In the genomic region with DNA sequence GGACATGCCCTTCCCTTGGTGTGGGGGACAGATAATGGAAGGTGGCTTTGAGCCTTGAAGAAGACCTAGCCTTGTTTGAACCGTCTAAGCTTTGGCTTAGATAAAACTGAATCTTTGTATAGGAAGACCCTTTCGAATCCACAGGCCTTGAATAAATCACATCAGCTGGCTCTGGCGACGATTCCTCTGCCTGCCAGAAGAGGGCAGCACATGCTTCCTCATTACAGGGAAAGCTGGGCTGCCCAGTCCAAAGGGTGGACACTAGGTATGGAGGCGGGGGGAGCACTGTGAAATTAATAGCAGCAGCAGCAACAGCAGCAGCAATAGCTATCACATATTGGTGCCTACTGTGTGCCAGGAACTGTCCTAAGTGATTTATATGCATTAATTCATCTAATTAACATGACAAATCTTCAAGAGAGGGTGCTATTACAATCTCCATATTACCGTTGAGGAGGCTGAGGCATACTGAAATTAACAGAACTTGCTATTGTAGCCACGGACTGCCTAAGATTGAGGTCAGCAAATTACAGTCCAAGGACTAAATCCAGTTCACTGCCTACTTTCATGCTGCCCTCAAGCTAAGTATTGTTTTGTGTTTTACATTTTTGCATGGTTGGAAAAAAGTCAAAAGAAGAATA, we compare ENCODE assay signal across 8 cellular contexts.
A peak's percentile ranks its signal among the peaks of the same experiment; 100 is the strongest.
DNase-seq lines count a peak whose midpoint lies in the region; ATAC-seq and TF ChIP-seq lines count a peak whose summit lies in the region.

No MANE protein-coding gene starts in this region.

- no peaks in the 10 kb centered on the region for H3K9me1 ChIP-seq in IMR-90 (ENCODE audit: insufficient read depth, low read length)

- no peak overlapping the region for H4K8ac ChIP-seq in IMR-90 (ENCODE audit: low read depth in 2 of 2, low read length in 2 of 2)

- no peaks in the 10 kb centered on the region for H3K9me3 Mint-ChIP-seq in activated T-helper 2 cell treated with anti-CD3 and anti-CD28 coated beads, Interferon-gamma antibody, Interleukin-2, Interleukin-4, amounts not matched to agents 10 μg/mL and 5 μg/mL and 100 μg/mL, durations not matched to agents 14 hours and 24 hours and 36 hours

- no peaks in the 10 kb centered on the region for H3K27me3 Mint-ChIP-seq in activated T-helper 2 cell treated with anti-CD3 and anti-CD28 coated beads, Interferon-gamma antibody, Interleukin-2, Interleukin-4, amounts not matched to agents 10 μg/mL and 5 μg/mL and 100 μg/mL, durations not matched to agents 14 hours and 24 hours and 36 hours (ENCODE audit: low read depth)

- no peak overlapping the region for H3K18ac ChIP-seq in IMR-90 (ENCODE audit: low read depth, low read length)

- CTCF ChIA-PET in IMR-90 (lab: Yijun Ruan, JAX), result interaction anchor here (0.6 to 1.8 kb wide), 14 partner anchors 9 to 1184 kb away, joined by 3 to 7 read pairs (median 4); no protein-coding TSS in a partner anchor

- POLR2A ChIA-PET in IMR-90 (lab: Charles Lee; ENCODE audit: unreplicated experiment), result no interaction called here

- H2BK5ac ChIP-seq in IMR-90 (ENCODE audit: low read depth, low read length, poor library complexity, severe bottlenecking), result no peak overlapping the region

- no peak for TF ChIP-seq EP300 in tibial nerve (IDR thresholded peaks at IDR 0.05)

- H4K5ac ChIP-seq in IMR-90 (ENCODE audit: low read depth, low read length), result no peak overlapping the region

- H3K23ac ChIP-seq in IMR-90 (ENCODE audit: low read depth, low read length), result no peak overlapping the region

- peak; percentile 66 for TF ChIP-seq RAD21 in IMR-90 (IDR thresholded peaks at IDR 0.05; ENCODE audit: low read length)

- no peak overlapping the region for H3K9ac ChIP-seq in IMR-90 (ENCODE audit: low read depth, low read length)

- ATAC-seq in IMR-90 (ENCODE audit: low read depth) (peak; percentile 90), foreskin keratinocyte (peak; percentile 70), omental fat pad (ENCODE audit: low FRiP score) (peak; percentile 84), HG02571 (IDR thresholded peaks at IDR 0.05; ENCODE audit: unreplicated experiment) (no peak)

- H3K56ac ChIP-seq in IMR-90 (ENCODE audit: extremely low read depth, insufficient read depth, low read length), result no peak overlapping the region

- DNase-seq in Caki2 (ENCODE audit: low read depth), result peak; percentile 56
- DNase-seq in IMR-90, result peak; percentile 41
- DNase-seq in RPMI7951 (ENCODE audit: low read depth), result peak; percentile 68
- DNase-seq in activated T-helper 2 cell treated with anti-CD3 and anti-CD28 coated beads, Interferon-gamma antibody, Interleukin-2, Interleukin-4, amounts not matched to agents 10 μg/mL and 5 μg/mL and 100 μg/mL, durations not matched to agents 14 hours and 24 hours and 36 hours (ENCODE audit: low spot score), result peak; percentile 33
- DNase-seq in foreskin keratinocyte, result no peak
- peak; percentile 55 for DNase-seq in omental fat pad (ENCODE audit: low spot score)
- DNase-seq in tibial nerve (ENCODE audit: low spot score in 2 of 2), result peak; percentile 65 to 89

- no peak overlapping the region for H2BK120ac ChIP-seq in IMR-90 (ENCODE audit: low read depth, low read length)

- no peak overlapping the region for H3K27ac Mint-ChIP-seq in activated T-helper 2 cell treated with anti-CD3 and anti-CD28 coated beads, Interferon-gamma antibody, Interleukin-2, Interleukin-4, amounts not matched to agents 10 μg/mL and 5 μg/mL and 100 μg/mL, durations not matched to agents 14 hours and 24 hours and 36 hours

- H3K36me3 ChIP-seq in IMR-90 (ENCODE audit: control insufficient read depth, insufficient read depth, low read length) (no peaks in the 10 kb centered on the region), tibial nerve (no peaks in the 10 kb centered on the region)

- H3K4ac ChIP-seq in IMR-90 (ENCODE audit: low read depth, low read length), result no peak overlapping the region

- whole genome bisulfite sequencing in IMR-90 (ENCODE audit: extremely low coverage in 2 of 2, insufficient read length in 1 of 2), 2 experiments, result no CpG with 5 or more reads among the region's 7 CpGs
- WGBS in tibial nerve, 2 donors, result 12 to 24% methylated on average over 7 of the region's 7 CpGs

- no TSS peak for BruUV-seq in IMR-90 (replicated peaks; lab: Mats Ljungman, UMichigan)

- H3K36me3 Mint-ChIP-seq in activated T-helper 2 cell treated with anti-CD3 and anti-CD28 coated beads, Interferon-gamma antibody, Interleukin-2, Interleukin-4, amounts not matched to agents 10 μg/mL and 5 μg/mL and 100 μg/mL, durations not matched to agents 14 hours and 24 hours and 36 hours (ENCODE audit: low read depth), result no peaks in the 10 kb centered on the region

- no peak overlapping the region for H2AK9ac ChIP-seq in IMR-90 (replicated peaks; ENCODE audit: low read depth, low read length, poor library complexity)

- no peak overlapping the region for H3K4me2 ChIP-seq in IMR-90 (ENCODE audit: low read depth, low read length)

- H3K9me3 ChIP-seq in IMR-90 (ENCODE audit: control insufficient read depth, insufficient read depth, low read length) (no peaks in the 10 kb centered on the region), tibial nerve (no peaks in the 10 kb centered on the region)

- no peak overlapping the region for H4K91ac ChIP-seq in IMR-90 (ENCODE audit: insufficient read depth, low read depth, low read length)

- H3K79me1 ChIP-seq in IMR-90 (ENCODE audit: low read depth in 1 of 2, low read length in 2 of 2), result no peaks in the 10 kb centered on the region

- no peak overlapping the region for H3K14ac ChIP-seq in IMR-90 (replicated peaks; ENCODE audit: low read depth, low read length)

- H3K4me3 ChIP-seq in IMR-90 (ENCODE audit: insufficient read depth, low read depth, low read length), result no peak overlapping the region
- H3K4me3 ChIP-seq in tibial nerve, result no peak overlapping the region

- H3K4me1 Mint-ChIP-seq in activated T-helper 2 cell treated with anti-CD3 and anti-CD28 coated beads, Interferon-gamma antibody, Interleukin-2, Interleukin-4, amounts not matched to agents 10 μg/mL and 5 μg/mL and 100 μg/mL, durations not matched to agents 14 hours and 24 hours and 36 hours (ENCODE audit: low read depth), result peaks cover 23% of the 10 kb centered on the region

- no peak overlapping the region for H3K27ac ChIP-seq in IMR-90 (ENCODE audit: insufficient read depth, low read length)
- no peak overlapping the region for H3K27ac ChIP-seq in foreskin keratinocyte
- H3K27ac ChIP-seq in tibial nerve, result no peak overlapping the region

- peak overlapping the region; percentile 57 for H2AFZ ChIP-seq in IMR-90 (replicated peaks; ENCODE audit: low read length, poor library complexity)

- peak; percentile 84 for TF ChIP-seq CTCF in IMR-90 (conservative IDR thresholded peaks at IDR 0.05; ENCODE audit: low read depth, low read length)
- peak; percentile 91 for TF ChIP-seq CTCF in foreskin keratinocyte (conservative IDR thresholded peaks at IDR 0.05)
- TF ChIP-seq CTCF in omental fat pad (IDR thresholded peaks at IDR 0.05), result peak in 2 of 3 donors; percentile 32 to 64
- TF ChIP-seq CTCF in tibial nerve (IDR thresholded peaks at IDR 0.05), result peak; percentile 82 to 95 (median 93)

- dilution Hi-C loops in IMR-90 (cut with HindIII; ENCODE audit: low sequenced_read_pairs, unreplicated experiment), result no loop called here

- no peaks in the 10 kb centered on the region for H3K4me1 ChIP-seq in IMR-90 (ENCODE audit: control insufficient read depth, insufficient read depth, low read length)
- no peaks in the 10 kb centered on the region for H3K4me1 ChIP-seq in foreskin keratinocyte
- peaks cover 0 to 11% (median 0%) of the 10 kb centered on the region in 4 donors for H3K4me1 ChIP-seq in tibial nerve

- no peak overlapping the region for H2AK5ac ChIP-seq in IMR-90 (ENCODE audit: low read depth, low read length)

- no peak overlapping the region for H3K4me3 Mint-ChIP-seq in activated T-helper 2 cell treated with anti-CD3 and anti-CD28 coated beads, Interferon-gamma antibody, Interleukin-2, Interleukin-4, amounts not matched to agents 10 μg/mL and 5 μg/mL and 100 μg/mL, durations not matched to agents 14 hours and 24 hours and 36 hours (ENCODE audit: low read depth)

- in situ Hi-C loops in Caki2 (cut with HindIII; ENCODE audit: low pct_unique_long_range_greater_than_20kb, low sequenced_read_pairs), result no loop called here
- in situ Hi-C loops in IMR-90 (cut with MboI; ENCODE audit: low sequenced_read_pairs), result no loop called here

- no peaks in the 10 kb centered on the region for H4K20me1 ChIP-seq in IMR-90 (ENCODE audit: insufficient read depth, low read length)

- peaks cover 12% of the 10 kb centered on the region for H3K27me3 ChIP-seq in IMR-90 (ENCODE audit: control insufficient read depth, insufficient read depth, low read length)
- H3K27me3 ChIP-seq in foreskin keratinocyte, result no peaks in the 10 kb centered on the region
- no peaks in the 10 kb centered on the region for H3K27me3 ChIP-seq in tibial nerve

- TF ChIP-seq POLR2A in IMR-90 (IDR thresholded peaks at IDR 0.05; ENCODE audit: low read depth, low read length), result no peak
- TF ChIP-seq POLR2A in tibial nerve (IDR thresholded peaks at IDR 0.05), result no peak

- H2BK20ac ChIP-seq in IMR-90 (ENCODE audit: low read depth, low read length), result no peak overlapping the region

- no peak overlapping the region for H2BK15ac ChIP-seq in IMR-90 (ENCODE audit: low read depth, low read length)

- intact Hi-C loops in IMR-90 (cut with micrococcal nuclease), result loop anchor here (1.0 kb wide), 1 partner anchor 480 kb away; no protein-coding TSS in a partner anchor
- intact Hi-C loops in activated T-helper 2 cell treated with anti-CD3 and anti-CD28 coated beads, Interferon-gamma antibody, Interleukin-2, Interleukin-4, amounts not matched to agents 10 μg/mL and 5 μg/mL and 100 μg/mL, durations not matched to agents 14 hours and 24 hours and 36 hours (cut with micrococcal nuclease), result loop anchor here (5.0 to 10.0 kb wide), 2 partner anchors 164 to 482 kb away; no protein-coding TSS in a partner anchor

TF ChIP-seq in IMR-90, 13 proteins besides CTCF, POLR2A, EP300 and RAD21:
- peak; percentile 61 for TF ChIP-seq SMC3 (IDR thresholded peaks at IDR 0.05; ENCODE audit: low read depth, low read length)
- TF ChIP-seq, protein P1, sequence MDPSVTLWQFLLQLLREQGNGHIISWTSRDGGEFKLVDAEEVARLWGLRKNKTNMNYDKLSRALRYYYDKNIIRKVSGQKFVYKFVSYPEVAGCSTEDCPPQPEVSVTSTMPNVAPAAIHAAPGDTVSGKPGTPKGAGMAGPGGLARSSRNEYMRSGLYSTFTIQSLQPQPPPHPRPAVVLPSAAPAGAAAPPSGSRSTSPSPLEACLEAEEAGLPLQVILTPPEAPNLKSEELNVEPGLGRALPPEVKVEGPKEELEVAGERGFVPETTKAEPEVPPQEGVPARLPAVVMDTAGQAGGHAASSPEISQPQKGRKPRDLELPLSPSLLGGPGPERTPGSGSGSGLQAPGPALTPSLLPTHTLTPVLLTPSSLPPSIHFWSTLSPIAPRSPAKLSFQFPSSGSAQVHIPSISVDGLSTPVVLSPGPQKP (IDR thresholded peaks at IDR 0.05; ENCODE audit: borderline replicate concordance, low read depth, low read length), result no peak

Comparison
In these comparisons a context has a peak if more than half of its experiments do, and no peak if none do; other contexts are left out.
1. DNase-seq: peak in Caki2 (single experiment), IMR-90 (single experiment), RPMI7951 (single experiment), activated T-helper 2 cell treated with anti-CD3 and anti-CD28 coated beads, Interferon-gamma antibody, Interleukin-2, Interleukin-4, amounts not matched to agents 10 μg/mL and 5 μg/mL and 100 μg/mL, durations not matched to agents 14 hours and 24 hours and 36 hours (single experiment), omental fat pad (single experiment) and tibial nerve (2 of 2); none in foreskin keratinocyte (0 of 2).
2. Peak in every context shown above with its lines, with median percentiles within 50 percentile points of each other: CTCF ChIP-seq.